Comparison of ENCODE assay signal across 12 cellular contexts in the genomic region with DNA sequence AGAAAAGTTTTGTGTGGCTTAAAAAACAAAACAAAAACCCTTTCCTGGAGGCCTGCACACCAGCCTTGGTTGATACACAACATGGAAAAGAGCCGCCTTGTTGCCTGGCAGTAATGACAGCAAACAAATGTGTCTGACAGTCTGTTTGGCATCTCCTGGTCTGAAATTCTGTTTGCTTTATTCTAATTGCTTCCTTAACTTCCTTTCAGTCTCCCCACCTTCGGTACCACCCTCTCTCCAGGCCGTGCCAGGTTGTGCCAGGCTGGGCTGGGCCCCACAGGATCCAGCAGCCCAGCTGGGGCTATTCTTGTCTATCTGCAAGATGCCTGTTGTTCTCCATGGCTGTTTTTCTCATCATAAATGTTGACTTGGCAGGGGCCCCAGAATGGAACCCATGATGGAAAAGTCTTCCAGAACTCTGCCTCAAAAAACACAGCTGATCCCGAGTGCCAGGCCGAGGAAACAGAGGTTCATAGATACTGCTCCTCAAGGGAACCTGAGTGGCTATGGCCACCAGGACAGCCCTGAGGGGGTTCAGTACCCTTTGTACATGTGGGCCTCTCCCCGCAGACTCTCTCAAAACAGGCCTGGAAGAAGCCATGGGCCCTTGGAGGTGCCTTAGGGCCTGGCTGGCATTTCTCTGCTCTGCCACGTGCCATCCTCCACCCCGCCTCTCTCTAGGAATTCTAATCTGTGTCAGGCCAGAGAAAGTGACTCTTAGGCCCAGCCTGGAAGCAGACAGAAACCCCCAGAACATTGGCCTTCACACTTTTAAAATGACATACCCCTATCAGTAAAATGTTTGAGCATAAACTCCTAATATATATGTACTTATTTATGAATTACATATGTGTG. TPM values are rescaled to one million over a fixed set of nuclear protein-coding genes. Genes with fewer than 3 reads are reported as not detected.
DNase-seq lines count a peak whose midpoint lies in the region; ATAC-seq and TF ChIP-seq lines count a peak whose summit lies in the region.
"Had no signal": no experiment of that assay in that cellular context is flagged by ENCODE, and none has a peak within 500 bp of the region (broad histone marks: within the 10 kb centered on the region; RNA-seq: fewer than 3 reads in every experiment).

No MANE protein-coding gene starts in this region.

- 33% methylated on average over 6 of the region's 8 CpGs for WGBS in esophagus muscularis mucosa

- peaks cover 19% of the 10 kb centered on the region for H3K4me1 Mint-ChIP-seq in activated naive CD8-positive, alpha-beta T cell treated with anti-CD3 and anti-CD28 coated beads, Interleukin-2, amount 10 ng/mL, durations not matched to agents 7 days and 5 days
- H3K4me1 Mint-ChIP-seq in activated naive CD8-positive, alpha-beta T cell treated with anti-CD3 and anti-CD28 coated beads for 36 hours, result peaks cover 27% of the 10 kb centered on the region
- H3K4me1 Mint-ChIP-seq in CD8-positive, alpha-beta T cell (ENCODE audit: low read depth), result peaks cover 42% of the 10 kb centered on the region

- intact Hi-C loops in esophagus muscularis mucosa (cut with DNase I) (no loop called here), vagina (cut with DNase I) (no loop called here)
- intact Hi-C loops in CD8-positive, alpha-beta T cell (cut with DNase I, micrococcal nuclease), result no loop called here

- CTCF ChIA-PET in CD8-positive, alpha-beta T cell (lab: Charles Lee), result interaction anchor here (0.9 kb wide), 1 partner anchor 49 kb away, joined by 3 read pairs; no protein-coding TSS in a partner anchor

- H3K27me3 ChIP-seq in esophagus muscularis mucosa (no peaks in the 10 kb centered on the region), vagina (no peaks in the 10 kb centered on the region)
- H3K27me3 ChIP-seq in CD8-positive, alpha-beta T cell (ENCODE audit: insufficient read depth, low read length), result no peaks in the 10 kb centered on the region

- H3K4me3 ChIP-seq in esophagus muscularis mucosa (no peak overlapping the region), vagina (no peak overlapping the region)
- no peak overlapping the region for H3K4me3 ChIP-seq in CD8-positive, alpha-beta T cell (ENCODE audit: low read depth, low read length)

- POLR2A ChIA-PET in activated naive CD8-positive, alpha-beta T cell treated with anti-CD3 and anti-CD28 coated beads, Interleukin-2, amount 10 ng/mL, durations not matched to agents 7 days and 5 days (lab: Charles Lee), result no interaction called here
- POLR2A ChIA-PET in CD8-positive, alpha-beta T cell (lab: Charles Lee), result interaction anchor here (1.2 kb wide), 1 partner anchor 31 kb away, joined by 3 read pairs; no protein-coding TSS in a partner anchor

- H3K4me3 Mint-ChIP-seq in activated naive CD8-positive, alpha-beta T cell treated with anti-CD3 and anti-CD28 coated beads, Interleukin-2, amount 10 ng/mL, durations not matched to agents 7 days and 5 days, result no peak overlapping the region
- H3K4me3 Mint-ChIP-seq in activated naive CD8-positive, alpha-beta T cell treated with anti-CD3 and anti-CD28 coated beads for 36 hours, result no peak overlapping the region
- H3K4me3 Mint-ChIP-seq in CD8-positive, alpha-beta T cell, result no peak overlapping the region
- H3K4me3 Mint-ChIP-seq: CD4-positive, alpha-beta memory T cell had no signal

- no peak for DNase-seq in activated naive CD8-positive, alpha-beta T cell treated with anti-CD3 and anti-CD28 coated beads, Interleukin-2, amount 10 ng/mL, durations not matched to agents 7 days and 5 days
- DNase-seq in activated naive CD8-positive, alpha-beta T cell treated with anti-CD3 and anti-CD28 coated beads for 36 hours, result no peak
- DNase-seq in esophagus muscularis mucosa (ENCODE audit: extremely low spot score) (no peak), myocyte (ENCODE audit: low read depth) (peak; percentile 57), vagina (ENCODE audit: extremely low spot score in 2 of 2) (no peak), NCI-H1105 treated with DMSO at 0.1 percent for 48 hours (lab: John Stamatoyannopoulos, UW) (no peak), NOMO-1 treated with DMSO at 0.1 percent for 48 hours (lab: John Stamatoyannopoulos, UW; ENCODE audit: unreplicated experiment) (no peak)
- DNase-seq in CD8-positive, alpha-beta T cell, result no peak
- DNase-seq: CD4-positive, alpha-beta memory T cell; stimulated activated naive CD4-positive, alpha-beta T cell treated with Interleukin-2 at 50 U/mL for 16 hours had no signal

- TF ChIP-seq POLR2A in esophagus muscularis mucosa (IDR thresholded peaks at IDR 0.05; ENCODE audit: low read depth) (no peak), vagina (IDR thresholded peaks at IDR 0.05) (no peak)

- no peaks in the 10 kb centered on the region for H3K36me3 ChIP-seq in esophagus muscularis mucosa
- H3K36me3 ChIP-seq in vagina, result no peaks in the 10 kb centered on the region
- no peaks in the 10 kb centered on the region for H3K36me3 ChIP-seq in CD8-positive, alpha-beta T cell (ENCODE audit: insufficient read depth, low read length)

- H3K27ac ChIP-seq in esophagus muscularis mucosa (replicated peaks in 1 of 4) (peak overlapping the region; percentile 69 to 92 (median 77)), vagina (peak overlapping the region; percentile 70)
- H3K27ac ChIP-seq in CD8-positive, alpha-beta T cell (ENCODE audit: low read depth, low read length), result no peak overlapping the region

- peaks cover 19% of the 10 kb centered on the region for H3K36me3 Mint-ChIP-seq in activated naive CD8-positive, alpha-beta T cell treated with anti-CD3 and anti-CD28 coated beads, Interleukin-2, amount 10 ng/mL, durations not matched to agents 7 days and 5 days
- peaks cover 1% of the 10 kb centered on the region for H3K36me3 Mint-ChIP-seq in activated naive CD8-positive, alpha-beta T cell treated with anti-CD3 and anti-CD28 coated beads for 36 hours
- peaks cover 30% of the 10 kb centered on the region for H3K36me3 Mint-ChIP-seq in CD8-positive, alpha-beta T cell

- H3K9me3 ChIP-seq in esophagus muscularis mucosa, result no peaks in the 10 kb centered on the region
- no peaks in the 10 kb centered on the region for H3K9me3 ChIP-seq in vagina
- H3K9me3 ChIP-seq in CD8-positive, alpha-beta T cell (ENCODE audit: low read length), result no peaks in the 10 kb centered on the region

- TF ChIP-seq EP300 in esophagus muscularis mucosa (IDR thresholded peaks at IDR 0.05), result no peak

- H3K27me3 Mint-ChIP-seq in activated naive CD8-positive, alpha-beta T cell treated with anti-CD3 and anti-CD28 coated beads, Interleukin-2, amount 10 ng/mL, durations not matched to agents 7 days and 5 days, result no peaks in the 10 kb centered on the region
- H3K27me3 Mint-ChIP-seq in activated naive CD8-positive, alpha-beta T cell treated with anti-CD3 and anti-CD28 coated beads for 36 hours, result no peaks in the 10 kb centered on the region
- no peaks in the 10 kb centered on the region for H3K27me3 Mint-ChIP-seq in CD8-positive, alpha-beta T cell (ENCODE audit: low read depth)
- H3K27me3 Mint-ChIP-seq: CD4-positive, alpha-beta memory T cell had no signal

- no peak for ATAC-seq in activated naive CD8-positive, alpha-beta T cell treated with anti-CD3 and anti-CD28 coated beads, Interleukin-2, amount 10 ng/mL, durations not matched to agents 7 days and 5 days (ENCODE audit: low read depth)
- ATAC-seq in CD8-positive, alpha-beta T cell, result no peak
- ATAC-seq: Panc1 had no signal

- TF ChIP-seq CTCF in esophagus muscularis mucosa (IDR thresholded peaks at IDR 0.05), result no peak
- TF ChIP-seq CTCF in vagina (IDR thresholded peaks at IDR 0.05), result no peak
- no peak for TF ChIP-seq CTCF in CD8-positive, alpha-beta T cell (IDR thresholded peaks at IDR 0.05)

- H3K27ac Mint-ChIP-seq in activated naive CD8-positive, alpha-beta T cell treated with anti-CD3 and anti-CD28 coated beads, Interleukin-2, amount 10 ng/mL, durations not matched to agents 7 days and 5 days, result peak overlapping the region; percentile 1
- H3K27ac Mint-ChIP-seq in activated naive CD8-positive, alpha-beta T cell treated with anti-CD3 and anti-CD28 coated beads for 36 hours, result no peak overlapping the region
- H3K27ac Mint-ChIP-seq in CD8-positive, alpha-beta T cell, result no peak overlapping the region
- H3K27ac Mint-ChIP-seq: activated T-helper 2 cell treated with anti-CD3 and anti-CD28 coated beads, Interferon-gamma antibody, Interleukin-2, Interleukin-4, amounts not matched to agents 10 μg/mL and 5 μg/mL and 100 μg/mL, durations not matched to agents 14 hours and 24 hours and 36 hours had no signal

- no peaks in the 10 kb centered on the region for H3K9me3 Mint-ChIP-seq in activated naive CD8-positive, alpha-beta T cell treated with anti-CD3 and anti-CD28 coated beads, Interleukin-2, amount 10 ng/mL, durations not matched to agents 7 days and 5 days
- H3K9me3 Mint-ChIP-seq in activated naive CD8-positive, alpha-beta T cell treated with anti-CD3 and anti-CD28 coated beads for 36 hours, result no peaks in the 10 kb centered on the region
- H3K9me3 Mint-ChIP-seq in CD8-positive, alpha-beta T cell, result no peaks in the 10 kb centered on the region
- H3K9me3 Mint-ChIP-seq: activated T-helper 2 cell treated with anti-CD3 and anti-CD28 coated beads, Interferon-gamma antibody, Interleukin-2, Interleukin-4, amounts not matched to agents 10 μg/mL and 5 μg/mL and 100 μg/mL, durations not matched to agents 14 hours and 24 hours and 36 hours had no signal

- H3K4me1 ChIP-seq in esophagus muscularis mucosa (peaks cover 65 to 72% (median 68%) of the 10 kb centered on the region in 4 donors), vagina (peaks cover 51% of the 10 kb centered on the region)
- peaks cover 16% of the 10 kb centered on the region for H3K4me1 ChIP-seq in CD8-positive, alpha-beta T cell (ENCODE audit: insufficient read depth, low read length)

RNA-seq across cellular contexts. Expression of a gene that starts 50.5 kb away (rescaled TPM):
- total RNA-seq in activated naive CD8-positive, alpha-beta T cell treated with anti-CD3 and anti-CD28 coated beads, Interleukin-2, amount 10 ng/mL, durations not matched to agents 7 days and 5 days, result 10 to 100 TPM; 24.0 to 25.3 TPM
- 1 to 10 TPM; 4.4 to 4.7 TPM for total RNA-seq in activated naive CD8-positive, alpha-beta T cell treated with anti-CD3 and anti-CD28 coated beads for 36 hours
- total RNA-seq in esophagus muscularis mucosa, result 10 to 100 TPM; 27.7 to 62.9 (median 28.8) TPM
- 12.3 and 16.2 TPM in 2 replicates for total RNA-seq in myocyte
- polyA plus RNA-seq in myocyte (2012), result 11.3 TPM
- total RNA-seq in vagina, result 16.7 TPM
- total RNA-seq in CD8-positive, alpha-beta T cell, result 10 to 100 TPM; 48.7 to 54.4 TPM
